Comparison of ENCODE assay signal across 9 cellular contexts in the genomic region with DNA sequence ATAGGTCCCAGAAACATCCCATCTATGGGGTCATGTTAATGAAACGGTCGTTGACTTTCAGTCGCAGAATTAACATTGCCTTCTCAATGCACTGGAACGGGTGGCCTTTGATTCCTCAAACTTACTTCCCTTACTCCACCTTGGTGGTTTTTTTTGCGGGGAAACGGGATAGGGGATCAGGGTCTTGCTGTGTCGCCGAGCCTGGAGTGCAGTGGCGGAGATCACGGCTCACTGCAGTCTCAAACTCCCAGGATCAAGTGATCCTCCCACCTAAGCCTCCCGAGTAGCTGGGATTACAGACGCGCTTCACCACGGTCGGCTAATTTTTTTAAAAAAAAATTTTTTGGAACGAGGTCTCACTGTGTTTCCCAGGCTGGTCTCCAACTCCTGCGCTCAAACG. TPM values are rescaled to one million over a fixed set of nuclear protein-coding genes. Genes with fewer than 3 reads are reported as not detected.
DNase-seq lines count a peak whose midpoint lies in the region; ATAC-seq and TF ChIP-seq lines count a peak whose summit lies in the region.
"Had no signal": no experiment of that assay in that cellular context is flagged by ENCODE, and none has a peak within 500 bp of the region (broad histone marks: within the 10 kb centered on the region; RNA-seq: fewer than 3 reads in every experiment).

No MANE protein-coding gene starts in this region.

- DNase-seq in AG04449 (ENCODE audit: low read depth, low spot score) (no peak), HT-29 (ENCODE audit: low spot score) (peak; percentile 40), breast epithelium (ENCODE audit: low spot score in 2 of 2) (no peak), mucosa of descending colon (no peak), activated gamma-delta T cell (lab: John Stamatoyannopoulos, UW) (no peak), SW 1271 (lab: John Stamatoyannopoulos, UW) (no peak), amniotic stem cell (lab: John Stamatoyannopoulos, UW) (no peak), NCI-H446 (lab: John Stamatoyannopoulos, UW) (no peak)

- H3K9me3 ChIP-seq in breast epithelium = no peaks in the 10 kb centered on the region
- H3K9me3 ChIP-seq in mucosa of descending colon = no peaks in the 10 kb centered on the region

- H3K4me3 ChIP-seq in AG04449 (ENCODE audit: low read depth, low read length) (peak overlapping the region; percentile 100), breast epithelium (peak overlapping the region; percentile 98 to 99 (median 99)), mucosa of descending colon (peak overlapping the region; percentile 92)

- ATAC-seq in mucosa of descending colon = no peak

- CTCF ChIA-PET in AG04449 (lab: Yijun Ruan, JAX) = interaction anchor here (0.7 to 5.5 kb wide), 13 partner anchors 10 to 494 kb away, joined by 3 to 92 read pairs (median 5); no protein-coding TSS in a partner anchor

- H3K27me3 ChIP-seq in breast epithelium = no peaks in the 10 kb centered on the region

- TF ChIP-seq CTCF in AG04449 (IDR thresholded peaks at IDR 0.05; ENCODE audit: insufficient read depth, low read length, missing control alignments) (no peak), breast epithelium (IDR thresholded peaks at IDR 0.05) (no peak), mucosa of descending colon (IDR thresholded peaks at IDR 0.05) (no peak)

- peak overlapping the region; percentile 84 to 91 for H3K27ac ChIP-seq in breast epithelium

- H3K36me3 ChIP-seq in breast epithelium (no peaks in the 10 kb centered on the region), mucosa of descending colon (ENCODE audit: low read depth) (no peaks in the 10 kb centered on the region)

- POLR2A ChIA-PET in AG04449 (lab: Yijun Ruan, JAX) = interaction anchor here (0.9 to 1.0 kb wide), 2 partner anchors 101 to 192 kb away, joined by 3 read pairs; partner anchors contain the start of gene INPP5D

- TF ChIP-seq POLR2A in breast epithelium (IDR thresholded peaks at IDR 0.05) = no peak

- intact Hi-C loops in breast epithelium (cut with DNase I; ENCODE audit: low total_unique reads) = no loop called here
- intact Hi-C loops in mucosa of descending colon (cut with DNase I, micrococcal nuclease) = no loop called here

- H3K4me1 ChIP-seq in breast epithelium (peaks cover 0 to 8% of the 10 kb centered on the region in 2 donors), mucosa of descending colon (ENCODE audit: low read depth) (peaks cover 17% of the 10 kb centered on the region)

RNA-seq across cellular contexts. Expression of gene ATG16L1, which starts 0.8 kb away (rescaled TPM):
- total RNA-seq in HT-29 (2014; rRNA removed; shearing (Covaris generic)) = 32.4 and 36.6 TPM in 2 replicates
- total RNA-seq in breast epithelium = 10 to 100 TPM; 19.5 to 61.9 (median 46.0) TPM
- 10 to 100 TPM; 29.5 to 42.9 (median 36.0) TPM for total RNA-seq in mucosa of descending colon

RNA-seq across cellular contexts. Expression of gene SAG, which starts 55.4 kb away (rescaled TPM):
- not detected in 2 replicates for total RNA-seq in HT-29 (2014; rRNA removed; shearing (Covaris generic))
- total RNA-seq in breast epithelium (not detected), mucosa of descending colon (under 1 TPM in 1 of 3 donors, not detected in 2; 0.63 TPM)
- total RNA-seq: lung microvascular endothelial cell had no signal
